ENCODE assay signal across 14 cellular contexts in the genomic region with DNA sequence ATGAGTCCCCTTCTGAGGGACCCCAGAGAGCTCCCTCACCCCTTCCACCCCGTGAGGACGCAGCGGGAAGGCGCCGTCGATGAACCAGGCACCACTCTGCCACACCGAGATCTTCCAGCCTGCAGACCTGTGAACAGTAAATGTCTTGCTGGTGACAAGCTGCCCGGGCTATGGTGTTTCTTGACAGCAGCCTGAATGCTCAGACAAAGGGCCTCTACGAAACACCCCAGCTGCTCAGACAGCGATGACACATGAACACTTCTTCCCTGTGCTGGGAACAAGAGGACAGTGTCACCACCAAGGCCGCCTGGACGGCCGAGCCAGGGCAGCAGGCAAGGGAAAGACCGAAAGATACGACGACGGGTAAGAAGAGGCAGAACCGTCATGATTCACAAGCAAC. TPM values are rescaled to one million over a fixed set of nuclear protein-coding genes. Genes with fewer than 3 reads are reported as not detected.
DNase-seq lines count a peak whose midpoint lies in the region; ATAC-seq and TF ChIP-seq lines count a peak whose summit lies in the region.
"Had no signal": no experiment of that assay in that cellular context is flagged by ENCODE, and none has a peak within 500 bp of the region (broad histone marks: within the 10 kb centered on the region; RNA-seq: fewer than 3 reads in every experiment).

No MANE protein-coding gene starts in this region.

- no peak for TF ChIP-seq POLR2A in spleen (IDR thresholded peaks at IDR 0.05)

- H3K4me3 ChIP-seq in left ventricle myocardium inferior (no peak overlapping the region), spleen (no peak overlapping the region)
- H3K4me3 ChIP-seq: testis had no signal

- H3K36me3 ChIP-seq in left ventricle myocardium inferior (peaks cover 20% of the 10 kb centered on the region), spleen (peaks cover 0 to 61% (median 12%) of the 10 kb centered on the region in 6 donors)

- H3K27me3 Mint-ChIP-seq in naive thymus-derived CD8-positive, alpha-beta T cell = no peaks in the 10 kb centered on the region
- H3K27me3 Mint-ChIP-seq: B cell; dendritic cell treated with granulocyte-macrophage colony-stimulating factor and Interleukin-4, amounts not matched to agents 40 ng/mL and 50 ng/mL, for 4 days had no signal

- H3K27ac ChIP-seq in caudate nucleus (ENCODE audit: low read depth, low read length) (no peak overlapping the region), left ventricle myocardium inferior (replicated peaks) (peak overlapping the region; percentile 63), spleen (peak overlapping the region in 7 of 8 donors; percentile 27 to 83 (median 76))

- TF ChIP-seq CTCF in left ventricle myocardium inferior (IDR thresholded peaks at IDR 0.05; ENCODE audit: borderline replicate concordance) = no peak
- TF ChIP-seq CTCF in spleen (IDR thresholded peaks at IDR 0.05 in 8 of 11, conservative IDR thresholded peaks at IDR 0.05 in 3 of 11) = no peak

- peak overlapping the region in 2 of 10 donors; percentile 13 to 15 for H3K27ac Mint-ChIP-seq in naive thymus-derived CD8-positive, alpha-beta T cell
- H3K27ac Mint-ChIP-seq: B cell; dendritic cell treated with granulocyte-macrophage colony-stimulating factor and Interleukin-4, amounts not matched to agents 40 ng/mL and 50 ng/mL, for 4 days had no signal

- H3K4me3 Mint-ChIP-seq in naive thymus-derived CD8-positive, alpha-beta T cell = no peak overlapping the region
- H3K4me3 Mint-ChIP-seq: B cell; dendritic cell treated with granulocyte-macrophage colony-stimulating factor and Interleukin-4, amounts not matched to agents 40 ng/mL and 50 ng/mL, for 4 days had no signal

- no peak for ATAC-seq in GM21723 (IDR thresholded peaks at IDR 0.05; ENCODE audit: unreplicated experiment)
- ATAC-seq in naive thymus-derived CD8-positive, alpha-beta T cell = no peak
- ATAC-seq: esophagus mucosa had no signal

- intact Hi-C loops in left ventricle myocardium inferior (cut with micrococcal nuclease) (no loop called here), spleen (cut with DNase I; ENCODE audit: low total_unique reads) (no loop called here)

- peaks cover 0 to 2% (median 0%) of the 10 kb centered on the region in 9 donors for H3K9me3 Mint-ChIP-seq in naive thymus-derived CD8-positive, alpha-beta T cell

- 66 to 81% (median 76%) methylated on average over 18 of the region's 18 CpGs for WGBS in spleen, 5 donors

- H3K4me1 ChIP-seq in left ventricle myocardium inferior = peaks cover 37% of the 10 kb centered on the region
- peaks cover 0 to 23% (median 7%) of the 10 kb centered on the region in 6 donors for H3K4me1 ChIP-seq in spleen

- POLR2A ChIA-PET in naive thymus-derived CD8-positive, alpha-beta T cell (lab: Charles Lee) = no interaction called here

- DNase-seq in caudate nucleus (lab: John Stamatoyannopoulos, UW) = peak in 45 of 61 donors; percentile 1 to 83 (median 42)
- peak; percentile 13 for DNase-seq in left ventricle myocardium inferior
- peak; percentile 53 for DNase-seq in middle frontal gyrus (ENCODE audit: extremely low spot score, low spot score)
- peak; percentile 64 for DNase-seq in spleen
- DNase-seq in naive thymus-derived CD8-positive, alpha-beta T cell = no peak
- DNase-seq in NCI-H82 treated with DMSO at 0.1 percent for 48 hours (lab: John Stamatoyannopoulos, UW; ENCODE audit: unreplicated experiment) = no peak
- DNase-seq: GF-D8, NCI-H146, NCI-H2227 treated with DMSO at 0.1 percent for 48 hours, testis had no signal

- H3K4me1 Mint-ChIP-seq in naive thymus-derived CD8-positive, alpha-beta T cell = peaks cover 0 to 13% (median 2%) of the 10 kb centered on the region in 4 donors
- H3K4me1 Mint-ChIP-seq: B cell had no signal

- H3K36me3 Mint-ChIP-seq in naive thymus-derived CD8-positive, alpha-beta T cell = peaks cover 0 to 30% (median 8%) of the 10 kb centered on the region in 3 donors

- H3K27me3 ChIP-seq in left ventricle myocardium inferior (ENCODE audit: low read depth) (no peaks in the 10 kb centered on the region), spleen (replicated peaks in 1 of 7) (no peaks in the 10 kb centered on the region)
- H3K27me3 ChIP-seq: testis had no signal

- H3K9me3 ChIP-seq in left ventricle myocardium inferior (replicated peaks) (no peaks in the 10 kb centered on the region), spleen (no peaks in the 10 kb centered on the region)
- H3K9me3 ChIP-seq: testis had no signal

RNA-seq across cellular contexts. Expression of gene GTPBP6, which starts 30.6 kb away (rescaled TPM):
- 51.1 TPM for total RNA-seq in left ventricle myocardium inferior
- 10 to 100 TPM; 25.4 to 50.4 (median 37.6) TPM for total RNA-seq in spleen
- polyA plus RNA-seq in spleen = 10 to 100 TPM; 43.8 to 69.4 (median 43.9) TPM
- total RNA-seq in naive thymus-derived CD8-positive, alpha-beta T cell = 100 to 1,000 TPM in 1 of 2 experiments, 10 to 100 TPM in 1; 98.5 to 101 TPM
- polyA plus RNA-seq in naive thymus-derived CD8-positive, alpha-beta T cell = 10 to 100 TPM; 37.2 to 62.7 (median 45.6) TPM

RNA-seq across cellular contexts. Expression of gene PPP2R3B, which starts 37.5 kb away (rescaled TPM):
- total RNA-seq in left ventricle myocardium inferior (170 TPM), spleen (10 to 100 TPM; 12.6 to 34.2 (median 24.4) TPM)
- polyA plus RNA-seq in spleen = 10 to 100 TPM; 27.0 to 62.2 (median 45.8) TPM
- 10 to 100 TPM; 52.9 to 56.4 TPM for total RNA-seq in naive thymus-derived CD8-positive, alpha-beta T cell
- 10 to 100 TPM in 1 of 3 donors, 1 to 10 TPM in 2; 7.4 to 12.9 (median 9.2) TPM for polyA plus RNA-seq in naive thymus-derived CD8-positive, alpha-beta T cell

Comparison
In these comparisons a context has a peak if more than half of its experiments do, and no peak if none do; other contexts are left out.
1. DNase-seq: peak in caudate nucleus (45 of 61), left ventricle myocardium inferior (single experiment), middle frontal gyrus (single experiment) and spleen (single experiment); none in naive thymus-derived CD8-positive, alpha-beta T cell (0 of 10) and NCI-H82 treated with DMSO at 0.1 percent for 48 hours (single experiment).